In the genomic region with DNA sequence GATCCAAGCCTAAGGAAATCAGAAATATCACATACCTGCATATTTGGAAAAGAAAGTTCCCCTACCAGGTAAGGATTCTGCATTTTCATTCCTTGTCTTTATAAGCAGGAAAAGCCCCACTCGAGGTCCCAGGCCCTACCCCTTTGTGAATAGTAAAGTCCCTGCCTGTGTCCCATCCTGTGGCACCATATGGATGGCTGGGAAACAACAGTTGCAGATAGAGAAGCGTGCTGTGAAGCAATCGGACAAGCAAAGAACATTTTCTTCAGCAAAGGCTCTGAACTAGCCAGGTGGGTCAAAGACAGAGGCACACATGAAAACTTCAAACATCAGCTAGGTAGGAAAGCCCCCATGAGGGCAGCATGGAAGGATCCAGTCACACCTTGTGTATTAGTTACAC, we compare ENCODE assay signal across 1 cellular context.
TF ChIP-seq lines count a peak whose summit lies in the region.

No MANE protein-coding gene starts in this region.

TF ChIP-seq in H1, 55 proteins besides CTCF, POLR2A, EP300 and RAD21 (continued from another document):
- TF ChIP-seq CTBP2 (IDR thresholded peaks at IDR 0.05; ENCODE audit: borderline replicate concordance, insufficient read depth, insufficient read length, low read length), result no peak
